In genomic region chr3:166011771-166012170, GRCh38 we compare ENCODE assay signal across 29 cellular contexts.
"Had no signal": no experiment of that assay in that cellular context is flagged by ENCODE, and none has a peak within 500 bp of the region (broad histone marks: within the 10 kb centered on the region; RNA-seq: fewer than 3 reads in every experiment).

No MANE protein-coding gene starts in this region.

- H3K27ac Mint-ChIP-seq: stimulated activated effector memory CD8-positive, alpha-beta T cell treated with anti-CD3 and anti-CD28 coated beads, Interleukin-12 subunit alpha, Interleukin-12 subunit beta, amount 100 ng/mL, for 72 hours; stimulated activated memory B cell treated with anti-CD40 and anti-IgM and Interleukin-4, amounts not matched to agents 10 μg/mL and 1 μg/mL and 100 μg/mL, for 72 hours; stimulated activated naive B cell treated with anti-CD40 and anti-IgM and Interleukin-4, amounts not matched to agents 10 μg/mL and 1 μg/mL and 100 μg/mL, for 72 hours; stimulated activated naive CD8-positive, alpha-beta T cell treated with anti-CD3 and anti-CD28 coated beads, Interleukin-15, amount 100 ng/mL, for 72 hours; stimulated activated naive CD8-positive, alpha-beta T cell treated with anti-CD3 and anti-CD28 coated beads, Interleukin-15, Interleukin-2, amounts not matched to agents 100 ng/mL and 50 ng/mL, for 24 hours; type B pancreatic cell had no signal

- H3K36me3 ChIP-seq: stomach, suprapubic skin, thoracic aorta, thyroid gland, tibial artery, tibial nerve, transverse colon, upper lobe of left lung, upper lobe of right lung, uterus, vagina had no signal

- FAIRE-seq: urothelium cell line had no signal

- ATAC-seq: stimulated activated effector memory CD8-positive, alpha-beta T cell treated with anti-CD3 and anti-CD28 coated beads, Interleukin-12 subunit alpha, Interleukin-12 subunit beta, amount 100 ng/mL, for 72 hours; stimulated activated memory B cell treated with anti-CD40 and anti-IgM and Interleukin-4, amounts not matched to agents 10 μg/mL and 1 μg/mL and 100 μg/mL, for 72 hours; stimulated activated naive B cell treated with anti-CD40 and anti-IgM and Interleukin-4, amounts not matched to agents 10 μg/mL and 1 μg/mL and 100 μg/mL, for 72 hours; stimulated activated naive CD8-positive, alpha-beta T cell treated with anti-CD3 and anti-CD28 coated beads, Interleukin-15, amount 100 ng/mL, for 72 hours; stimulated activated naive CD8-positive, alpha-beta T cell treated with anti-CD3 and anti-CD28 coated beads, Interleukin-15, Interleukin-2, amounts not matched to agents 100 U/mL and 50 U/mL, for 24 hours; upper lobe of right lung had no signal

- H3K4me3 Mint-ChIP-seq: stimulated activated effector memory CD8-positive, alpha-beta T cell treated with anti-CD3 and anti-CD28 coated beads, Interleukin-12 subunit alpha, Interleukin-12 subunit beta, amount 100 ng/mL, for 72 hours; stimulated activated memory B cell treated with anti-CD40 and anti-IgM and Interleukin-4, amounts not matched to agents 10 μg/mL and 1 μg/mL and 100 μg/mL, for 72 hours; stimulated activated naive B cell treated with anti-CD40 and anti-IgM and Interleukin-4, amounts not matched to agents 10 μg/mL and 1 μg/mL and 100 μg/mL, for 72 hours; stimulated activated naive CD8-positive, alpha-beta T cell treated with anti-CD3 and anti-CD28 coated beads, Interleukin-15, amount 100 ng/mL, for 72 hours; stimulated activated naive CD8-positive, alpha-beta T cell treated with anti-CD3 and anti-CD28 coated beads, Interleukin-15, Interleukin-2, amounts not matched to agents 100 ng/mL and 50 ng/mL, for 24 hours; type B pancreatic cell had no signal

- H3K9me3 ChIP-seq: suprapubic skin, testis, thoracic aorta, thyroid gland, tibial artery, tibial nerve, transverse colon, upper lobe of right lung, uterus, vagina had no signal

- H3K27me3 ChIP-seq: stomach, suprapubic skin, testis, thyroid gland, tibial artery, tibial nerve, transverse colon, upper lobe of left lung, upper lobe of right lung, uterus, vagina had no signal

- H3K4me1 ChIP-seq: stomach, suprapubic skin, testis, thyroid gland, tibial artery, tibial nerve, transverse colon, upper lobe of left lung, upper lobe of right lung, uterus, vagina had no signal

- H3K4me3 ChIP-seq: stomach, suprapubic skin, testis, thoracic aorta, thyroid gland, tibial artery, tibial nerve, transverse colon, upper lobe of left lung, upper lobe of right lung, uterus, vagina had no signal

- H3K27me3 Mint-ChIP-seq: stimulated activated memory B cell treated with anti-CD40 and anti-IgM and Interleukin-4, amounts not matched to agents 10 μg/mL and 1 μg/mL and 100 μg/mL, for 72 hours; stimulated activated naive B cell treated with anti-CD40 and anti-IgM and Interleukin-4, amounts not matched to agents 10 μg/mL and 1 μg/mL and 100 μg/mL, for 72 hours; stimulated activated naive CD8-positive, alpha-beta T cell treated with anti-CD3 and anti-CD28 coated beads, Interleukin-15, amount 100 ng/mL, for 72 hours; stimulated activated naive CD8-positive, alpha-beta T cell treated with anti-CD3 and anti-CD28 coated beads, Interleukin-15, Interleukin-2, amounts not matched to agents 100 ng/mL and 50 ng/mL, for 24 hours; type B pancreatic cell had no signal

- DNase-seq: stimulated activated CD4-positive, alpha-beta T cell treated with anti-CD3 and anti-CD28 coated beads, Interleukin-2, amount 100 ng/mL, for 48 hours; stimulated activated CD4-positive, alpha-beta T cell treated with anti-CD3 and anti-CD28 coated beads, Interleukin-4, amount 100 ng/mL, for 1 hour; stimulated activated CD4-positive, alpha-beta T cell treated with anti-CD3 and anti-CD28 coated beads, Interleukin-4, amount 100 ng/mL, for 24 hours; stimulated activated CD4-positive, alpha-beta T cell treated with anti-CD3 and anti-CD28 coated beads, Interleukin-4, amount 100 ng/mL, for 4 hours; stimulated activated CD8-positive, alpha-beta memory T cell treated with anti-CD3 and anti-CD28 coated beads, Interleukin-4, amount 100 ng/mL, for 48 hours; stimulated activated naive B cell treated with anti-CD40 and anti-IgM and Interleukin-4, amounts not matched to agents 10 μg/mL and 1 μg/mL and 100 μg/mL, for 72 hours; stimulated activated naive CD4-positive, alpha-beta T cell; stimulated activated naive CD4-positive, alpha-beta T cell treated with Interleukin-2 at 50 U/mL for 16 hours; stimulated activated naive CD8-positive, alpha-beta T cell treated with anti-CD3 and anti-CD28 coated beads, Interleukin-15, amount 100 ng/mL, for 72 hours; stimulated activated naive CD8-positive, alpha-beta T cell treated with anti-CD3 and anti-CD28 coated beads, Interleukin-15, Interleukin-2, amounts not matched to agents 100 U/mL and 50 U/mL, for 24 hours; stomach; substantia nigra; testis; thyroid gland; tibial artery; transverse colon; trophoblast cell; upper lobe of left lung; upper lobe of right lung; uterus had no signal

- H3K9me3 Mint-ChIP-seq: stimulated activated memory B cell treated with anti-CD40 and anti-IgM and Interleukin-4, amounts not matched to agents 10 μg/mL and 1 μg/mL and 100 μg/mL, for 72 hours; type B pancreatic cell had no signal

- H3K27ac ChIP-seq: stomach, suprapubic skin, testis, thoracic aorta, thyroid gland, tibial artery, tibial nerve, transverse colon, upper lobe of left lung, upper lobe of right lung, uterus, vagina had no signal

- H3K36me3 Mint-ChIP-seq: stimulated activated effector memory CD8-positive, alpha-beta T cell treated with anti-CD3 and anti-CD28 coated beads, Interleukin-12 subunit alpha, Interleukin-12 subunit beta, amount 100 ng/mL, for 72 hours; stimulated activated memory B cell treated with anti-CD40 and anti-IgM and Interleukin-4, amounts not matched to agents 10 μg/mL and 1 μg/mL and 100 μg/mL, for 72 hours; stimulated activated naive B cell treated with anti-CD40 and anti-IgM and Interleukin-4, amounts not matched to agents 10 μg/mL and 1 μg/mL and 100 μg/mL, for 72 hours; type B pancreatic cell had no signal

- H3K4me1 Mint-ChIP-seq: stimulated activated effector memory CD8-positive, alpha-beta T cell treated with anti-CD3 and anti-CD28 coated beads, Interleukin-12 subunit alpha, Interleukin-12 subunit beta, amount 100 ng/mL, for 72 hours; stimulated activated memory B cell treated with anti-CD40 and anti-IgM and Interleukin-4, amounts not matched to agents 10 μg/mL and 1 μg/mL and 100 μg/mL, for 72 hours; stimulated activated naive B cell treated with anti-CD40 and anti-IgM and Interleukin-4, amounts not matched to agents 10 μg/mL and 1 μg/mL and 100 μg/mL, for 72 hours; stimulated activated naive CD8-positive, alpha-beta T cell treated with anti-CD3 and anti-CD28 coated beads, Interleukin-15, amount 100 ng/mL, for 72 hours had no signal
